ENCODE assay signal across 19 cellular contexts in genomic region chr11:69950621-69951020, GRCh38.
DNase-seq lines count a peak whose midpoint lies in the region; ATAC-seq and TF ChIP-seq lines count a peak whose summit lies in the region.
"Had no signal": no experiment of that assay in that cellular context is flagged by ENCODE, and none has a peak within 500 bp of the region (broad histone marks: within the 10 kb centered on the region; RNA-seq: fewer than 3 reads in every experiment).

No MANE protein-coding gene starts in this region.

- H3K27me3 ChIP-seq in SJSA1 (replicated peaks), result no peaks in the 10 kb centered on the region
- peaks cover 0 to 19% (median 0%) of the 10 kb centered on the region in 3 donors for H3K27me3 ChIP-seq in gastrocnemius medialis
- H3K27me3 ChIP-seq: Peyer's patch had no signal

- intact Hi-C loops in Right ventricle myocardium superior (cut with DNase I), result no loop called here
- intact Hi-C loops in cardiac septum (cut with DNase I), result no loop called here
- intact Hi-C loops in gastrocnemius medialis (cut with DNase I; ENCODE audit: low total_unique reads), result no loop called here

- TF ChIP-seq CTCF in gastrocnemius medialis (IDR thresholded peaks at IDR 0.05 in 4 of 5, conservative IDR thresholded peaks at IDR 0.05 in 1 of 5), result no peak

- in situ Hi-C loops in gastrocnemius medialis (cut with MboI; ENCODE audit: low sequenced_read_pairs in 4 of 4), result no loop called here

- peak; percentile 4 for DNase-seq in Right ventricle myocardium superior
- no peak for DNase-seq in cardiac septum (ENCODE audit: low spot score)
- DNase-seq in SJSA1 (ENCODE audit: low read depth in 1 of 2, low spot score in 2 of 2), result no peak
- DNase-seq in inferior parietal cortex (ENCODE audit: extremely low spot score), result peak; percentile 3
- DNase-seq in gastrocnemius medialis, result no peak
- DNase-seq in NOMO-1 (lab: John Stamatoyannopoulos, UW; ENCODE audit: unreplicated experiment in 2 of 2), result no peak
- DNase-seq: AML-193; CD8-positive, alpha-beta memory T cell; GF-D8; NCI-H146; NCI-H2029; NCI-H2227 treated with DMSO at 0.1 percent for 48 hours; NCI-H510A treated with DMSO at 0.1 percent for 48 hours had no signal

- H3K36me3 ChIP-seq in SJSA1 (no peaks in the 10 kb centered on the region), gastrocnemius medialis (no peaks in the 10 kb centered on the region)
- H3K36me3 ChIP-seq: Peyer's patch had no signal

- no peak for TF ChIP-seq POLR2A in gastrocnemius medialis (IDR thresholded peaks at IDR 0.05)

- ATAC-seq in Right ventricle myocardium superior (ENCODE audit: poor library complexity) (no peak), gastrocnemius medialis (no peak), GM21576 (IDR thresholded peaks at IDR 0.05; ENCODE audit: unreplicated experiment) (no peak), HG03095 (IDR thresholded peaks at IDR 0.05; ENCODE audit: unreplicated experiment) (no peak)

- H3K9me3 ChIP-seq in SJSA1 (replicated peaks), result peaks cover 10% of the 10 kb centered on the region
- no peaks in the 10 kb centered on the region for H3K9me3 ChIP-seq in gastrocnemius medialis

- H3K4me1 ChIP-seq in SJSA1 (replicated peaks), result peaks cover 47% of the 10 kb centered on the region
- H3K4me1 ChIP-seq in gastrocnemius medialis, result no peaks in the 10 kb centered on the region

- H3K4me3 ChIP-seq in SJSA1, result no peak overlapping the region
- H3K4me3 ChIP-seq in gastrocnemius medialis, result no peak overlapping the region
- H3K4me3 ChIP-seq: Peyer's patch had no signal

- peak overlapping the region; percentile 96 for H3K27ac ChIP-seq in SJSA1
- no peak overlapping the region for H3K27ac ChIP-seq in gastrocnemius medialis
- H3K27ac ChIP-seq: 22Rv1, C4-2B, KMS-11, Peyer's patch had no signal

Comparison
In these comparisons a context has a peak if more than half of its experiments do, and no peak if none do; other contexts are left out.
1. DNase-seq: peak in Right ventricle myocardium superior (single experiment) and inferior parietal cortex (single experiment); none in cardiac septum (single experiment), SJSA1 (0 of 2), gastrocnemius medialis (0 of 2) and NOMO-1 (0 of 2).